8 cellular contexts compared by ENCODE assay signal in the genomic region with DNA sequence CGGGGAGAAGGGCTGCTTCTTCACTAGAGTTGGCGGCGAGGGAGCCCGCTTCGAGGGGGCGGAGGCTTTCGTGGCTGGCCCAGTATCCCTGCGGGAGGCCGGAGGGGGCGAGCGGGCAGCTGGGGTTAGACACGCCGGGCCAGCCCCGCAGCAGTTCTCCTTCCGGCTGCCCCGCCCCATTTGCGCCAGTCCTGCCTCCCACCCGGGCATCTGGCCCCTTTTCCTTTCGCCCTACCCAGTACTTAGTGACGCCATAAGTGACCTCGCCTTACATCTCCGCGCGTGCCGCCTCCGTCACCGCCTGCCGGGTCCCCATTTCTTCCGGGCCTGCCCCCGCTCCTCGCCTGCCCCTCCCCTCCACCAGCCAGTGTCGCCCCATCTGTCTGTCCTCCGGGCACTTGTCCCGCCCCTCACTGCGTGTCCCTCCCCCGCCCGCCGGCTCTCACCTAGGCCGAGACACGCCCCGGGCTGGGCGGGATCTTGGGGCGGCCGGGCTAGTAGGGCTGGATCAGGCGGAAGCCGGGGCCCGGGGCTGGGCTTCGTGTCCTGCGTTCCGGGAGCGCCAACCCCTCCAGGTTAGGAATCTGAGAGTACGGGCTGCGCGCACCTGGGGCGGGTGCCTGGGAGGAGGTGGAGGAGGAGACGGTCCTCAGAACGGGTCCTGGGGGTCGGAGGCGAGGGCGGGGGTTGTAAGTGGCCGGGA. TPM values are rescaled to one million over a fixed set of nuclear protein-coding genes. Genes with fewer than 3 reads are reported as not detected.
DNase-seq lines count a peak whose midpoint lies in the region; ATAC-seq and TF ChIP-seq lines count a peak whose summit lies in the region.

No MANE protein-coding gene starts in this region.

- 1 to 3% (median 3%) methylated on average over 49 to 61 of the region's 61 CpGs for WGBS in psoas muscle, 3 donors

- CTCF ChIA-PET in HCT116 (lab: Charles Lee), result interaction anchor here (0.9 to 3.2 kb wide), 10 partner anchors 9 to 178 kb away, joined by 3 to 12 read pairs (median 4); a partner anchor contains a TSS

- H3K4me3 Mint-ChIP-seq in activated naive CD8-positive, alpha-beta T cell, result peak overlapping the region; percentile 87

- H3K4me1 ChIP-seq in HCT116 (ENCODE audit: control insufficient read depth in 1 of 2, insufficient read depth in 2 of 2, low read length in 2 of 2) (peaks cover 11 to 19% of the 10 kb centered on the region in 2 experiments; a peak in 3 of 4 replicates), psoas muscle (peaks cover 9% of the 10 kb centered on the region)

- no TSS peak for BruUV-seq in HCT116 (replicated peaks; lab: Mats Ljungman, UMichigan)

- H3K4me2 ChIP-seq in HCT116 (ENCODE audit: low read length), result peak overlapping the region; percentile 99

- POLR2A ChIA-PET in HCT116 (lab: Charles Lee), result interaction anchor here (1.0 kb wide), 1 partner anchor 177 kb away, joined by 3 read pairs; no protein-coding TSS in a partner anchor

- H3K36me3 ChIP-seq in HCT116 (ENCODE audit: control insufficient read depth in 1 of 2, insufficient read depth in 2 of 2, low read length in 2 of 2) (peaks cover 0 to 4% of the 10 kb centered on the region in 2 experiments; a peak in 2 of 4 replicates), psoas muscle (ENCODE audit: insufficient read depth in 1 of 2, low read depth in 1 of 2) (peaks cover 0 to 7% of the 10 kb centered on the region in 2 donors)

- RAD21 ChIA-PET in HCT116 (lab: Charles Lee; ENCODE audit: low non-redundant PET in 1 of 2, low total read pairs in 2 of 2, uncharacterized antibody in 2 of 2, unreplicated experiment in 2 of 2), result interaction anchor here in 1 of 2 experiments (1.2 kb wide), 1 partner anchor 28 kb away, joined by 4 read pairs; no protein-coding TSS in a partner anchor

- H3K9me2 ChIP-seq in HCT116 (ENCODE audit: insufficient read depth), result no peaks in the 10 kb centered on the region

- DNase-seq in G401 (ENCODE audit: low spot score) (peak; percentile 91), HCT116 (ENCODE audit: low read depth, low spot score) (peak; percentile 91), NCI-H1092 (lab: John Stamatoyannopoulos, UW) (peak; percentile 80), SK-N-DZ (ENCODE audit: low spot score) (peak; percentile 88), cardiac septum (ENCODE audit: low spot score) (peak; percentile 95), psoas muscle (peak; percentile 86), cortex of kidney (lab: John Stamatoyannopoulos, UW) (no peak)

- H3K4me1 Mint-ChIP-seq in activated naive CD8-positive, alpha-beta T cell (ENCODE audit: low read depth), result peaks cover 52% of the 10 kb centered on the region

- in situ Hi-C loops in G401 (cut with HindIII; ENCODE audit: low sequenced_read_pairs), result loop anchor here (5.0 kb wide), 1 partner anchor 65 kb away; no protein-coding TSS in a partner anchor

- no peak for TF ChIP-seq POLR2A in HCT116 (IDR thresholded peaks at IDR 0.05; ENCODE audit: borderline replicate concordance, extremely low read depth, insufficient read depth, insufficient read length)

- peaks cover 9% of the 10 kb centered on the region; the same call in 1 of the 2 replicates for H3K79me2 ChIP-seq in HCT116 (ENCODE audit: insufficient read depth, low read length)

- peak overlapping the region; percentile 77 for H2AFZ ChIP-seq in HCT116 (ENCODE audit: low read depth, low read length, poor library complexity, severe bottlenecking)

- H3K9me3 ChIP-seq in HCT116 (ENCODE audit: control insufficient read depth in 1 of 2, insufficient read depth in 1 of 2, low read depth in 1 of 2, low read length in 2 of 2), result no peaks in the 10 kb centered on the region
- no peaks in the 10 kb centered on the region for H3K9me3 ChIP-seq in psoas muscle

- ATAC-seq in HCT116, result peak; percentile 93
- ATAC-seq in psoas muscle, result peak; percentile 78 to 87 (median 80)

- peaks cover 5% of the 10 kb centered on the region for H3K36me3 Mint-ChIP-seq in activated naive CD8-positive, alpha-beta T cell

- no peaks in the 10 kb centered on the region for H3K27me3 Mint-ChIP-seq in activated naive CD8-positive, alpha-beta T cell

- peak overlapping the region; percentile 94 for H3K27ac ChIP-seq in HCT116 (ENCODE audit: low read depth, low read length)
- no peak overlapping the region for H3K27ac ChIP-seq in psoas muscle

- TF ChIP-seq RAD21 in HCT116 (IDR thresholded peaks at IDR 0.05; ENCODE audit: low read depth), result no peak

- no peaks in the 10 kb centered on the region for H3K9me3 Mint-ChIP-seq in activated naive CD8-positive, alpha-beta T cell (ENCODE audit: low read depth)

- TF ChIP-seq CTCF in HCT116 (IDR thresholded peaks at IDR 0.05 in 2 of 3, conservative IDR thresholded peaks at IDR 0.05 in 1 of 3; ENCODE audit: borderline replicate concordance in 1 of 3, insufficient read depth in 1 of 3, low read depth in 2 of 3, low read length in 2 of 3), result no peak
- TF ChIP-seq CTCF in psoas muscle (IDR thresholded peaks at IDR 0.05), result no peak

- intact Hi-C loops in HCT116 (cut with micrococcal nuclease), result loop anchor here (1.0 kb wide), 1 partner anchor 16 kb away; no protein-coding TSS in a partner anchor
- intact Hi-C loops in cardiac septum (cut with DNase I), result no loop called here
- intact Hi-C loops in psoas muscle (cut with DNase I), result no loop called here

- no peaks in the 10 kb centered on the region for H3K27me3 ChIP-seq in HCT116 (ENCODE audit: insufficient read depth, low read length)
- H3K27me3 ChIP-seq in psoas muscle (ENCODE audit: insufficient read depth in 3 of 3, low read length in 2 of 3), result peaks cover 0 to 9% (median 0%) of the 10 kb centered on the region in 3 donors

- peak overlapping the region; percentile 82 to 95 for H3K4me3 ChIP-seq in HCT116 (replicated peaks in 1 of 2; ENCODE audit: low read depth in 1 of 2, low read length in 2 of 2)
- H3K4me3 ChIP-seq in psoas muscle, result peak overlapping the region; percentile 65

- H3K9ac ChIP-seq in HCT116 (ENCODE audit: low read length), result peak overlapping the region; percentile 92

- peak overlapping the region; percentile 90 for H3K27ac Mint-ChIP-seq in activated naive CD8-positive, alpha-beta T cell

- H4K20me1 ChIP-seq in HCT116 (ENCODE audit: insufficient read depth), result no peaks in the 10 kb centered on the region

TF ChIP-seq in HCT116, 20 proteins besides CTCF, POLR2A, EP300 and RAD21 (continues in another document):
- peak; percentile 61 for TF ChIP-seq SIN3A (IDR thresholded peaks at IDR 0.05; ENCODE audit: low read depth)
- TF ChIP-seq POLR2AphosphoS5 (IDR thresholded peaks at IDR 0.05; ENCODE audit: low read depth, low read length), result peak; percentile 75; the same call in 1 of the 2 replicates
- peak; percentile 74 for TF ChIP-seq EGR1 (IDR thresholded peaks at IDR 0.05; ENCODE audit: low read depth)
- TF ChIP-seq, protein P1, sequence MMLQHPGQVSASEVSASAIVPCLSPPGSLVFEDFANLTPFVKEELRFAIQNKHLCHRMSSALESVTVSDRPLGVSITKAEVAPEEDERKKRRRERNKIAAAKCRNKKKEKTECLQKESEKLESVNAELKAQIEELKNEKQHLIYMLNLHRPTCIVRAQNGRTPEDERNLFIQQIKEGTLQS (IDR thresholded peaks at IDR 0.05), result no peak
- TF ChIP-seq, protein P2, sequence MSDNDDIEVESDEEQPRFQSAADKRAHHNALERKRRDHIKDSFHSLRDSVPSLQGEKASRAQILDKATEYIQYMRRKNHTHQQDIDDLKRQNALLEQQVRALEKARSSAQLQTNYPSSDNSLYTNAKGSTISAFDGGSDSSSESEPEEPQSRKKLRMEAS (IDR thresholded peaks at IDR 0.05), result peak; percentile 81; the same call in 1 of the 2 replicates
- TF ChIP-seq, protein P3, sequence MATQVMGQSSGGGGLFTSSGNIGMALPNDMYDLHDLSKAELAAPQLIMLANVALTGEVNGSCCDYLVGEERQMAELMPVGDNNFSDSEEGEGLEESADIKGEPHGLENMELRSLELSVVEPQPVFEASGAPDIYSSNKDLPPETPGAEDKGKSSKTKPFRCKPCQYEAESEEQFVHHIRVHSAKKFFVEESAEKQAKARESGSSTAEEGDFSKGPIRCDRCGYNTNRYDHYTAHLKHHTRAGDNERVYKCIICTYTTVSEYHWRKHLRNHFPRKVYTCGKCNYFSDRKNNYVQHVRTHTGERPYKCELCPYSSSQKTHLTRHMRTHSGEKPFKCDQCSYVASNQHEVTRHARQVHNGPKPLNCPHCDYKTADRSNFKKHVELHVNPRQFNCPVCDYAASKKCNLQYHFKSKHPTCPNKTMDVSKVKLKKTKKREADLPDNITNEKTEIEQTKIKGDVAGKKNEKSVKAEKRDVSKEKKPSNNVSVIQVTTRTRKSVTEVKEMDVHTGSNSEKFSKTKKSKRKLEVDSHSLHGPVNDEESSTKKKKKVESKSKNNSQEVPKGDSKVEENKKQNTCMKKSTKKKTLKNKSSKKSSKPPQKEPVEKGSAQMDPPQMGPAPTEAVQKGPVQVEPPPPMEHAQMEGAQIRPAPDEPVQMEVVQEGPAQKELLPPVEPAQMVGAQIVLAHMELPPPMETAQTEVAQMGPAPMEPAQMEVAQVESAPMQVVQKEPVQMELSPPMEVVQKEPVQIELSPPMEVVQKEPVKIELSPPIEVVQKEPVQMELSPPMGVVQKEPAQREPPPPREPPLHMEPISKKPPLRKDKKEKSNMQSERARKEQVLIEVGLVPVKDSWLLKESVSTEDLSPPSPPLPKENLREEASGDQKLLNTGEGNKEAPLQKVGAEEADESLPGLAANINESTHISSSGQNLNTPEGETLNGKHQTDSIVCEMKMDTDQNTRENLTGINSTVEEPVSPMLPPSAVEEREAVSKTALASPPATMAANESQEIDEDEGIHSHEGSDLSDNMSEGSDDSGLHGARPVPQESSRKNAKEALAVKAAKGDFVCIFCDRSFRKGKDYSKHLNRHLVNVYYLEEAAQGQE (IDR thresholded peaks at IDR 0.05; ENCODE audit: low read depth), result no peak

RNA-seq across cellular contexts. Expression of a gene that starts 14.3 kb away (rescaled TPM):
- total RNA-seq in G401 (2014; rRNA removed; shearing (Covaris generic)), result not detected in 2 replicates
- 0.15 TPM for total RNA-seq in HCT116 (2021; ENCODE audit: unreplicated experiment)
- polyA plus RNA-seq in HCT116 (2012), result 0.05 and 0.16 TPM in 2 replicates
- not detected in 2 replicates for polyA plus RNA-seq in SK-N-DZ (2014; cell fraction: cytosol; rRNA removed)
- not detected in 2 replicates for polyA plus RNA-seq in SK-N-DZ (2014; cell fraction: nucleus; rRNA removed)
- total RNA-seq in cardiac septum, result not detected
- under 1 TPM in 1 of 4 donors, not detected in 3; 0.11 TPM for total RNA-seq in psoas muscle
- not detected for polyA plus RNA-seq in psoas muscle

RNA-seq across cellular contexts. Expression of a gene that starts 25.9 kb away (rescaled TPM):
- 6.1 and 17.9 TPM in 2 replicates for total RNA-seq in G401 (2014; rRNA removed; shearing (Covaris generic))
- total RNA-seq in HCT116 (2021; ENCODE audit: unreplicated experiment) (8.2 TPM), cardiac septum (12.2 TPM), psoas muscle (1 to 10 TPM; 5.4 to 6.5 (median 6.0) TPM)
- polyA plus RNA-seq in HCT116 (2012), result 8.6 and 8.9 TPM in 2 replicates
- polyA plus RNA-seq in SK-N-DZ (2014; cell fraction: cytosol; rRNA removed), result 1.7 and 1.9 TPM in 2 replicates
- polyA plus RNA-seq in SK-N-DZ (2014; cell fraction: nucleus; rRNA removed), result 3.2 and 6.7 TPM in 2 replicates
- polyA plus RNA-seq in psoas muscle, result 1 to 10 TPM; 1.8 to 2.4 (median 2.3) TPM
